ENCODE assay signal across 23 cellular contexts in the genomic region with DNA sequence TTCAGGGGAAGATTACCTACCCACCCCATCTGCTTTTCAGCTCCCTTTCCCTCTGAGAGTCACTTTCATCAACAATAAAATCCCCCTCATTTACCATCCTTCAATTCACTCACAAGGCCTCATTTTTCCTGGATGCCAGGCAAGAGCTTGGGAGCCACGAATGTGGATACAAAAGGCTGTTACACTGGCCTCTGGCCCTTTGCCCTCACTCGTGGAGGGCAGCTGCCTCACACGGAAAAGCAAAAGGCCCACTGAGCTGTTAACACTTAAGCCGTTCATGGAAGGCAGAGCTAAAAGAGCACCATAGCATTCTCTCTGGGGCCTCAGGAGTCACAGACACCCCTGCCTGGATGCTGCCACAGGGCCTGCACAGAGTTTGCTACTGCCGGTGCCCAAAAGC.
DNase-seq lines count a peak whose midpoint lies in the region; ATAC-seq, FAIRE-seq and TF ChIP-seq lines count a peak whose summit lies in the region.
"Had no signal": no experiment of that assay in that cellular context is flagged by ENCODE, and none has a peak within 500 bp of the region (broad histone marks: within the 10 kb centered on the region; RNA-seq: fewer than 3 reads in every experiment).

No MANE protein-coding gene starts in this region.

- no peak overlapping the region for H3K14ac ChIP-seq in neuronal stem cell (ENCODE audit: low read length)

- no peak overlapping the region for H2BK12ac ChIP-seq in neuronal stem cell (ENCODE audit: low read length)

- H3K18ac ChIP-seq in neuronal stem cell (ENCODE audit: low read length): no peak overlapping the region

- FAIRE-seq in kidney (lab: Jason Lieb, UNC): no peak
- FAIRE-seq: GM18507, RCC 7860 had no signal

- H2BK5ac ChIP-seq in neuronal stem cell (ENCODE audit: low read length): no peak overlapping the region

- H3K79me1 ChIP-seq in neuronal stem cell (ENCODE audit: low read depth, low read length): no peaks in the 10 kb centered on the region

- H3K27me3 ChIP-seq in heart left ventricle: no peaks in the 10 kb centered on the region
- no peaks in the 10 kb centered on the region for H3K27me3 ChIP-seq in neuronal stem cell (ENCODE audit: control insufficient read depth in 3 of 3, insufficient read depth in 3 of 3, low read depth in 1 of 3, low read length in 3 of 3)
- no peaks in the 10 kb centered on the region for H3K27me3 ChIP-seq in upper lobe of right lung

- 76 to 85% (median 81%) methylated on average over 5 of the region's 5 CpGs for WGBS in heart left ventricle, 4 donors
- no CpG with 5 or more reads among the region's 5 CpGs for WGBS in neuronal stem cell (ENCODE audit: extremely low coverage in 2 of 2, insufficient read length in 2 of 2, insufficient replicate concordance in 1 of 2), 2 donors

- ATAC-seq in left ventricle myocardium superior (no peak), heart left ventricle (no peak), upper lobe of right lung (no peak), HG03045 (IDR thresholded peaks at IDR 0.05; ENCODE audit: unreplicated experiment) (no peak)

- H2BK15ac ChIP-seq in neuronal stem cell (ENCODE audit: low read length): no peak overlapping the region

- TF ChIP-seq POLR2A in heart left ventricle (IDR thresholded peaks at IDR 0.05): no peak

- H3K4ac ChIP-seq in neuronal stem cell (ENCODE audit: low read length): no peak overlapping the region

- no peak overlapping the region for H4K91ac ChIP-seq in neuronal stem cell (ENCODE audit: low read depth, low read length, poor library complexity)

- no peak overlapping the region for H3K4me2 ChIP-seq in neuronal stem cell (ENCODE audit: insufficient read depth, low read length, poor library complexity, severe bottlenecking)
- H3K4me2 ChIP-seq: KMS-11 had no signal

- H3K36me3 ChIP-seq in heart left ventricle (no peaks in the 10 kb centered on the region), kidney (ENCODE audit: control insufficient read depth in 1 of 2, insufficient read depth in 2 of 2, low read length in 2 of 2) (no peaks in the 10 kb centered on the region), neuronal stem cell (replicated peaks in 1 of 2; ENCODE audit: control insufficient read depth in 2 of 2, insufficient read depth in 2 of 2, low read length in 2 of 2) (no peaks in the 10 kb centered on the region), upper lobe of right lung (no peaks in the 10 kb centered on the region)

- H2AK5ac ChIP-seq in neuronal stem cell (ENCODE audit: low read depth, low read length): no peak overlapping the region

- H2BK120ac ChIP-seq in neuronal stem cell (ENCODE audit: low read depth, low read length): no peak overlapping the region

- no peak overlapping the region for H4K8ac ChIP-seq in neuronal stem cell (ENCODE audit: low read depth, low read length)

- H3K4me3 ChIP-seq in heart left ventricle (no peak overlapping the region), kidney (ENCODE audit: low read length in 2 of 2) (no peak overlapping the region), neuronal stem cell (ENCODE audit: low read length in 2 of 2) (no peak overlapping the region), upper lobe of right lung (no peak overlapping the region)

- TF ChIP-seq CTCF in heart left ventricle (IDR thresholded peaks at IDR 0.05): no peak
- no peak for TF ChIP-seq CTCF in kidney (IDR thresholded peaks at IDR 0.05; ENCODE audit: borderline replicate concordance, extremely low read depth, insufficient read depth)
- TF ChIP-seq CTCF in upper lobe of right lung (IDR thresholded peaks at IDR 0.05): no peak

- intact Hi-C loops in left ventricle myocardium superior (cut with micrococcal nuclease) (no loop called here), heart left ventricle (cut with DNase I) (no loop called here), kidney (cut with DNase I) (no loop called here), upper lobe of right lung (cut with DNase I) (no loop called here)

- no peaks in the 10 kb centered on the region for H3K4me1 ChIP-seq in heart left ventricle
- no peaks in the 10 kb centered on the region for H3K4me1 ChIP-seq in kidney (ENCODE audit: control insufficient read depth in 1 of 2, insufficient read depth in 1 of 2, low read depth in 1 of 2, low read length in 2 of 2)
- H3K4me1 ChIP-seq in neuronal stem cell (ENCODE audit: control insufficient read depth in 2 of 2, insufficient read depth in 1 of 2, low read depth in 1 of 2, low read length in 2 of 2): peaks cover 0 to 7% of the 10 kb centered on the region in 2 donors
- H3K4me1 ChIP-seq in upper lobe of right lung: no peaks in the 10 kb centered on the region

- H3K27ac ChIP-seq in heart left ventricle (no peak overlapping the region), kidney (ENCODE audit: low read depth in 2 of 2, low read length in 2 of 2) (no peak overlapping the region), neuronal stem cell (replicated peaks; ENCODE audit: low read length) (peak overlapping the region; percentile 63), upper lobe of right lung (no peak overlapping the region)
- H3K27ac ChIP-seq: 22Rv1, KMS-11 had no signal

- no peak overlapping the region for H3K23ac ChIP-seq in neuronal stem cell (ENCODE audit: low read depth, low read length, poor library complexity)

- H3K9me3 ChIP-seq in heart left ventricle (no peaks in the 10 kb centered on the region), kidney (ENCODE audit: control insufficient read depth in 1 of 2, low read length in 2 of 2) (no peaks in the 10 kb centered on the region), neuronal stem cell (replicated peaks in 1 of 2; ENCODE audit: control insufficient read depth in 2 of 2, insufficient read depth in 1 of 2, low read depth in 1 of 2, low read length in 2 of 2) (no peaks in the 10 kb centered on the region), upper lobe of right lung (no peaks in the 10 kb centered on the region)

- H3K9ac ChIP-seq in kidney (ENCODE audit: low read length in 2 of 2) (no peak overlapping the region), neuronal stem cell (ENCODE audit: low read depth, low read length, poor library complexity) (no peak overlapping the region)
- H3K9ac ChIP-seq: KMS-11 had no signal

- peak; percentile 8 for DNase-seq in left ventricle myocardium superior
- no peak for DNase-seq in heart left ventricle
- DNase-seq in kidney: peak; percentile 55
- no peak for DNase-seq in neuronal stem cell (ENCODE audit: low spot score)
- DNase-seq in upper lobe of right lung: peak; percentile 32
- DNase-seq in AG08395 (ENCODE audit: low spot score): no peak
- no peak for DNase-seq in activated T-cell treated with anti-CD3 and anti-CD28 coated beads for 4 hours
- DNase-seq: AML-193, GDM1, GOT3, HCEC 1CT, IMR-90, NCI-H1092 treated with DMSO at 0.1 percent for 48 hours, NCI-H1436 treated with DMSO at 0.1 percent for 48 hours, NCI-H2029 treated with DMSO at 0.1 percent for 48 hours, NCI-H2171, NCI-H526, OCI-M1 had no signal

- H2AFZ ChIP-seq in neuronal stem cell (ENCODE audit: low read length): peak overlapping the region; percentile 68

Comparison
In these comparisons a context has a peak if more than half of its experiments do, and no peak if none do; other contexts are left out.
1. DNase-seq: peak in left ventricle myocardium superior (single experiment), kidney (single experiment) and upper lobe of right lung (single experiment); none in heart left ventricle (0 of 5), neuronal stem cell (single experiment), AG08395 (single experiment) and activated T-cell treated with anti-CD3 and anti-CD28 coated beads for 4 hours (single experiment).